ENCODE assay signal across 1 cellular context in the genomic region with DNA sequence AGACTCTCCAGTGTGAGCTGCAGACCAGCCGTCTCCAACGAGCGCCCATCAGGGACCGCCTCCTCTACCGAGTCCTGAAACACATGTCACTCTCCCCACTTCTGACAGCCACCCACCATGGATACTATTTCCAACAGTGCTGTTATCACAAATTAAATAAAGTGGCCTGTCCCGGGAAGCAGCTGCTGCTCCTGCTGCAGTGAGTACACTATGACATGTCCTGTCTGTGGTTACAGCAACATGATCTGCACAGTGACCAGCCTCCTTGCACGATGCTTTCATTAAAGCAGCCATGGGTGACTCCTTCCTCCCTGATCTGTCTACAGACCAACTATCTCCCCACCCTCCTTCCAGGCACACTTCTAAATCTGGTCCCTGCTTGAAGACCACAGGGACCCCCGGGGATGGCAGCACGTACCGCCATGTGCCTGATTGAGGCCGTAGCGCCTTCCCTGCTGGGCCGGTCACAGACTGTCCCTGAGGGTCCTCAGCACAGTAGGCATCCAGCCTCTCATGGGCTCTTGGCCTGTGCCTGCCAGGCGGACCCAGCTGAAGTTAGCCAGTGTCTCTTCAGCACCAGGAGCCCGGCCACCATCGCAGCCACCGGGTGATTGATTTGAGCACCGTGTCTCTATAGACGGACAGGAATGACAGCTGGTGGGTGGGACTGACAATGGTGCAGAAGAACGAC.
TF ChIP-seq lines count a peak whose summit lies in the region.

No MANE protein-coding gene starts in this region.

TF ChIP-seq in H1, 55 proteins besides CTCF, POLR2A, EP300 and RAD21:
- TF ChIP-seq TCF12 (IDR thresholded peaks at IDR 0.05; ENCODE audit: low read depth, low read length) (no peak), RXRA (IDR thresholded peaks at IDR 0.05; ENCODE audit: insufficient read depth, low read depth, low read length) (no peak), KDM5A (IDR thresholded peaks at IDR 0.05; ENCODE audit: low read length) (no peak), SRF (IDR thresholded peaks at IDR 0.05; ENCODE audit: low read depth, low read length) (no peak), CBX8 (IDR thresholded peaks at IDR 0.05; ENCODE audit: borderline replicate concordance, low read depth, low read length) (no peak), SIX5 (IDR thresholded peaks at IDR 0.05; ENCODE audit: low read depth, low read length) (no peak), TAF1 (IDR thresholded peaks at IDR 0.05; ENCODE audit: low read depth, low read length) (no peak), NANOG (IDR thresholded peaks at IDR 0.05; ENCODE audit: insufficient read depth, low read depth, low read length, poor library complexity, severe bottlenecking) (no peak), ASH2L (IDR thresholded peaks at IDR 0.05; ENCODE audit: low read length) (no peak), BRCA1 (IDR thresholded peaks at IDR 0.05; ENCODE audit: low read depth, low read length) (no peak)
- TF ChIP-seq, protein P1, sequence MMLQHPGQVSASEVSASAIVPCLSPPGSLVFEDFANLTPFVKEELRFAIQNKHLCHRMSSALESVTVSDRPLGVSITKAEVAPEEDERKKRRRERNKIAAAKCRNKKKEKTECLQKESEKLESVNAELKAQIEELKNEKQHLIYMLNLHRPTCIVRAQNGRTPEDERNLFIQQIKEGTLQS (IDR thresholded peaks at IDR 0.05; ENCODE audit: insufficient read depth, low read depth, low read length), result no peak
TF ChIP-seq in H1: peak in this region for 0.
